In the genomic region with DNA sequence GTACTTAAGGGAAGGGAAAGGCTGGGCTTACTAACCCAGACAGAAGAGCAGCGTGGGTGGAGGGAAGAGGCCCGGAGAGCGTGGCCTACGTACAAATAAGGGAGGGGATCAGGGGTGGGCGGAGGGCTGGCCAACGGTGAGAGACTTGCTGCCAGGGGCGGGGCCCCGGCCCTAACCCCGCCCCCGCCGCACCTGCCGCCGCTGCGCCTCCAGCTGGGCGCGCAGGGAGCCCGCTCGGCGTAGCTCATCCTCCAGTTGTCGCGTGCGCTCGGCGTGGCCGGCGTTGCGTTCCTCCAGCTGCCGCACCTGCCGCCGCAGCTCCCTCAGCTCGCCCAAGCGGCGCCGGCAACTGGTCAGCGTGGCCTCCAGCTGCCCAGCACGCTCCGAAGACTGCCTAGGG, we compare ENCODE assay signal across 8 cellular contexts. TPM values are rescaled to one million over a fixed set of nuclear protein-coding genes. Genes with fewer than 3 reads are reported as not detected.
DNase-seq lines count a peak whose midpoint lies in the region; ATAC-seq and TF ChIP-seq lines count a peak whose summit lies in the region.

No MANE protein-coding gene starts in this region.

- DNase-seq in activated gamma-delta T cell treated with Interleukin-2 at 50 U/mL for 16 hours (peak; percentile 30), activated gamma-delta T cell (lab: John Stamatoyannopoulos, UW) (no peak), lower lobe of right lung (peak; percentile 77), upper lobe of right lung (peak; percentile 83), RPMI8226 (no peak), RWPE1 (ENCODE audit: low spot score) (no peak)
- peak; percentile 26 for DNase-seq in activated T-helper 1 cell treated with anti-CD3 and anti-CD28 coated beads, Interleukin-12 subunit alpha, Interleukin-12 subunit beta, Interleukin-2, Interleukin-4 antibody, amounts not matched to agents 30 ng/mL and 10 ng/mL and 1 ng/mL, durations not matched to agents 14 hours and 24 hours and 36 hours (ENCODE audit: low spot score)

- no peak overlapping the region for H3K27ac Mint-ChIP-seq in activated T-helper 1 cell treated with anti-CD3 and anti-CD28 coated beads, Interleukin-12 subunit alpha, Interleukin-12 subunit beta, Interleukin-2, Interleukin-4 antibody, amounts not matched to agents 30 ng/mL and 10 ng/mL and 1 ng/mL, durations not matched to agents 14 hours and 24 hours and 36 hours

- H3K27me3 ChIP-seq in lower lobe of right lung (ENCODE audit: low read depth): no peaks in the 10 kb centered on the region
- no peaks in the 10 kb centered on the region for H3K27me3 ChIP-seq in upper lobe of right lung

- ATAC-seq in lower lobe of right lung (peak; percentile 78 to 80), upper lobe of right lung (peak; percentile 82), HG03095 (IDR thresholded peaks at IDR 0.05; ENCODE audit: unreplicated experiment) (no peak)

- peaks cover 2% of the 10 kb centered on the region for H3K36me3 Mint-ChIP-seq in activated T-helper 1 cell treated with anti-CD3 and anti-CD28 coated beads, Interleukin-12 subunit alpha, Interleukin-12 subunit beta, Interleukin-2, Interleukin-4 antibody, amounts not matched to agents 30 ng/mL and 10 ng/mL and 1 ng/mL, durations not matched to agents 14 hours and 24 hours and 36 hours (ENCODE audit: low read depth)

- H3K27me3 Mint-ChIP-seq in activated T-helper 1 cell treated with anti-CD3 and anti-CD28 coated beads, Interleukin-12 subunit alpha, Interleukin-12 subunit beta, Interleukin-2, Interleukin-4 antibody, amounts not matched to agents 30 ng/mL and 10 ng/mL and 1 ng/mL, durations not matched to agents 14 hours and 24 hours and 36 hours (ENCODE audit: insufficient read depth): no peaks in the 10 kb centered on the region

- POLR2A ChIA-PET in RWPE1 (lab: Yijun Ruan, JAX; ENCODE audit: low non-redundant PET): no interaction called here

- H3K4me1 Mint-ChIP-seq in activated T-helper 1 cell treated with anti-CD3 and anti-CD28 coated beads, Interleukin-12 subunit alpha, Interleukin-12 subunit beta, Interleukin-2, Interleukin-4 antibody, amounts not matched to agents 30 ng/mL and 10 ng/mL and 1 ng/mL, durations not matched to agents 14 hours and 24 hours and 36 hours (ENCODE audit: low read depth): peaks cover 8% of the 10 kb centered on the region

- no peak overlapping the region for H3K4me3 ChIP-seq in lower lobe of right lung
- H3K4me3 ChIP-seq in upper lobe of right lung: no peak overlapping the region

- H3K9me3 Mint-ChIP-seq in activated T-helper 1 cell treated with anti-CD3 and anti-CD28 coated beads, Interleukin-12 subunit alpha, Interleukin-12 subunit beta, Interleukin-2, Interleukin-4 antibody, amounts not matched to agents 30 ng/mL and 10 ng/mL and 1 ng/mL, durations not matched to agents 14 hours and 24 hours and 36 hours: no peaks in the 10 kb centered on the region

- H3K4me3 Mint-ChIP-seq in activated T-helper 1 cell treated with anti-CD3 and anti-CD28 coated beads, Interleukin-12 subunit alpha, Interleukin-12 subunit beta, Interleukin-2, Interleukin-4 antibody, amounts not matched to agents 30 ng/mL and 10 ng/mL and 1 ng/mL, durations not matched to agents 14 hours and 24 hours and 36 hours: no peak overlapping the region

- H3K9me3 ChIP-seq in lower lobe of right lung (no peaks in the 10 kb centered on the region), upper lobe of right lung (no peaks in the 10 kb centered on the region)

- TF ChIP-seq CTCF in lower lobe of right lung (IDR thresholded peaks at IDR 0.05): peak; percentile 6
- TF ChIP-seq CTCF in upper lobe of right lung (IDR thresholded peaks at IDR 0.05): no peak
- no peak for TF ChIP-seq CTCF in RWPE1 (conservative IDR thresholded peaks at IDR 0.05; ENCODE audit: low read depth)

- H3K36me3 ChIP-seq in lower lobe of right lung (peaks cover 29% of the 10 kb centered on the region), upper lobe of right lung (peaks cover 2% of the 10 kb centered on the region)

- H3K4me1 ChIP-seq in lower lobe of right lung: peaks cover 7% of the 10 kb centered on the region
- peaks cover 8% of the 10 kb centered on the region for H3K4me1 ChIP-seq in upper lobe of right lung

- intact Hi-C loops in activated T-helper 1 cell treated with anti-CD3 and anti-CD28 coated beads, Interleukin-12 subunit alpha, Interleukin-12 subunit beta, Interleukin-2, Interleukin-4 antibody, amounts not matched to agents 30 ng/mL and 10 ng/mL and 1 ng/mL, durations not matched to agents 14 hours and 24 hours and 36 hours (cut with micrococcal nuclease): no loop called here
- intact Hi-C loops in lower lobe of right lung (cut with DNase I) (loop anchor here (10.0 kb wide), 1 partner anchor 75 kb away; no protein-coding TSS in a partner anchor), upper lobe of right lung (cut with DNase I) (loop anchor here (5.0 kb wide), 1 partner anchor 78 kb away; no protein-coding TSS in a partner anchor)

- H3K27ac ChIP-seq in lower lobe of right lung (no peak overlapping the region), upper lobe of right lung (no peak overlapping the region), RWPE1 (no peak overlapping the region)

- CTCF ChIA-PET in RWPE1 (lab: Yijun Ruan, JAX): interaction anchor here (1.1 kb wide), 2 partner anchors 12 to 27 kb away, joined by 4 to 6 read pairs; no protein-coding TSS in a partner anchor

RNA-seq across cellular contexts. Expression of a gene that starts 5.7 kb away (rescaled TPM):
- total RNA-seq in activated T-helper 1 cell treated with anti-CD3 and anti-CD28 coated beads, Interleukin-12 subunit alpha, Interleukin-12 subunit beta, Interleukin-2, Interleukin-4 antibody, amounts not matched to agents 30 ng/mL and 10 ng/mL and 1 ng/mL, durations not matched to agents 14 hours and 24 hours and 36 hours: 13.3 and 15.7 TPM in 2 replicates
- total RNA-seq in lower lobe of right lung (57.5 TPM), upper lobe of right lung (65.3 TPM)

RNA-seq across cellular contexts. Expression of a gene that starts 18.1 kb away (rescaled TPM):
- total RNA-seq in activated T-helper 1 cell treated with anti-CD3 and anti-CD28 coated beads, Interleukin-12 subunit alpha, Interleukin-12 subunit beta, Interleukin-2, Interleukin-4 antibody, amounts not matched to agents 30 ng/mL and 10 ng/mL and 1 ng/mL, durations not matched to agents 14 hours and 24 hours and 36 hours: 0.12 TPM in 1 of 2 replicates, not detected in the other
- total RNA-seq in lower lobe of right lung (not detected), upper lobe of right lung (not detected)

RNA-seq across cellular contexts. Expression of a gene that starts 21.6 kb away (rescaled TPM):
- total RNA-seq in activated T-helper 1 cell treated with anti-CD3 and anti-CD28 coated beads, Interleukin-12 subunit alpha, Interleukin-12 subunit beta, Interleukin-2, Interleukin-4 antibody, amounts not matched to agents 30 ng/mL and 10 ng/mL and 1 ng/mL, durations not matched to agents 14 hours and 24 hours and 36 hours: 311 and 312 TPM in 2 replicates
- total RNA-seq in lower lobe of right lung (131 TPM), upper lobe of right lung (174 TPM)

RNA-seq across cellular contexts. Expression of a gene that starts 31.9 kb away (rescaled TPM):
- total RNA-seq in activated T-helper 1 cell treated with anti-CD3 and anti-CD28 coated beads, Interleukin-12 subunit alpha, Interleukin-12 subunit beta, Interleukin-2, Interleukin-4 antibody, amounts not matched to agents 30 ng/mL and 10 ng/mL and 1 ng/mL, durations not matched to agents 14 hours and 24 hours and 36 hours: 277 and 280 TPM in 2 replicates
- total RNA-seq in lower lobe of right lung: 101 TPM
- total RNA-seq in upper lobe of right lung: 123 TPM

RNA-seq across cellular contexts. Expression of a gene that starts 32.2 kb away (rescaled TPM):
- total RNA-seq in activated T-helper 1 cell treated with anti-CD3 and anti-CD28 coated beads, Interleukin-12 subunit alpha, Interleukin-12 subunit beta, Interleukin-2, Interleukin-4 antibody, amounts not matched to agents 30 ng/mL and 10 ng/mL and 1 ng/mL, durations not matched to agents 14 hours and 24 hours and 36 hours: 28.0 and 28.1 TPM in 2 replicates
- 1.5 TPM for total RNA-seq in lower lobe of right lung
- 2.8 TPM for total RNA-seq in upper lobe of right lung

Comparison
In these comparisons a context has a peak if more than half of its experiments do, and no peak if none do; other contexts are left out.
1. DNase-seq: peak in activated gamma-delta T cell treated with Interleukin-2 at 50 U/mL for 16 hours (single experiment), activated T-helper 1 cell treated with anti-CD3 and anti-CD28 coated beads, Interleukin-12 subunit alpha, Interleukin-12 subunit beta, Interleukin-2, Interleukin-4 antibody, amounts not matched to agents 30 ng/mL and 10 ng/mL and 1 ng/mL, durations not matched to agents 14 hours and 24 hours and 36 hours (single experiment), lower lobe of right lung (single experiment) and upper lobe of right lung (single experiment); none in activated gamma-delta T cell (single experiment), RPMI8226 (single experiment) and RWPE1 (single experiment).